ENCODE assay signal across 27 cellular contexts in genomic region chr7:139950881-139951525, GRCh38.
A peak's percentile ranks its signal among the peaks of the same experiment; 100 is the strongest.
DNase-seq lines count a peak whose midpoint lies in the region; ATAC-seq, FAIRE-seq and TF ChIP-seq lines count a peak whose summit lies in the region.
"Had no signal": no experiment of that assay in that cellular context is flagged by ENCODE, and none has a peak within 500 bp of the region (broad histone marks: within the 10 kb centered on the region; RNA-seq: fewer than 3 reads in every experiment).

No MANE protein-coding gene starts in this region.

- H3K79me2 ChIP-seq in mammary epithelial cell (ENCODE audit: insufficient read depth, low read length), result no peaks in the 10 kb centered on the region
- no peaks in the 10 kb centered on the region for H3K79me2 ChIP-seq in HepG2 (ENCODE audit: insufficient read depth, low read length)

- 91% methylated on average over 10 of the region's 10 CpGs for WGBS in mammary epithelial cell (ENCODE audit: low coverage, missing lambda C conversion rate)
- 15% methylated on average over 10 of the region's 10 CpGs for WGBS in HepG2 (ENCODE audit: low lambda C conversion rate)

- H3K4me3 ChIP-seq in mammary epithelial cell (replicated peaks in 1 of 3; ENCODE audit: insufficient read depth in 1 of 3, low read depth in 2 of 3, low read length in 3 of 3) (no peak overlapping the region), HepG2 (replicated peaks in 1 of 3; ENCODE audit: insufficient read depth in 1 of 3, low read depth in 2 of 3, low read length in 3 of 3) (no peak overlapping the region)
- H3K4me3 ChIP-seq: gastroesophageal sphincter, SJSA1, tibial artery had no signal

- dilution Hi-C loops in mammary epithelial cell (cut with HindIII; ENCODE audit: low sequenced_read_pairs), result no loop called here

- BruUV-seq in mammary epithelial cell (replicated peaks; lab: Mats Ljungman, UMichigan), result no TSS peak
- BruUV-seq in HepG2 (replicated peaks; lab: Mats Ljungman, UMichigan), result no TSS peak

- no peak overlapping the region for H3K9ac ChIP-seq in mammary epithelial cell (ENCODE audit: insufficient read depth, low read length)
- H3K9ac ChIP-seq in HepG2 (ENCODE audit: insufficient read depth, low read depth, low read length), result no peak overlapping the region

- H4K20me1 ChIP-seq in mammary epithelial cell (ENCODE audit: insufficient read depth, low read length) (no peaks in the 10 kb centered on the region), HepG2 (ENCODE audit: insufficient read depth, low read length) (0 out of 2 replicates have a peak, but pooled peaks cover 5% of the 10 kb centered on the region)

- no peak for TF ChIP-seq RAD21 in HepG2 (CRISPR knock-in tag; IDR thresholded peaks at IDR 0.05)

- intact Hi-C loops in mammary epithelial cell (cut with micrococcal nuclease) (no loop called here), HepG2 (cut with micrococcal nuclease; ENCODE audit: unreplicated experiment) (no loop called here)

- DNase-seq in T47D (ENCODE audit: low read depth in 1 of 2, low spot score in 1 of 2) (peak; percentile 10 to 46), mammary epithelial cell (no peak), RWPE1 (ENCODE audit: low spot score) (peak; percentile 3), HepG2 (ENCODE audit: low spot score) (peak; percentile 73), foreskin melanocyte (no peak), NCI-H1105 (lab: John Stamatoyannopoulos, UW) (no peak), kidney tubule cell (ENCODE audit: low spot score) (no peak)
- DNase-seq: activated B cell treated with CpG ODN at 0.5 μM for 24 hours; activated CD4-positive, alpha-beta T cell treated with anti-CD3 and anti-CD28 coated beads, Interleukin-2, amount 10 ng/mL, durations not matched to agents 7 days and 5 days; activated effector memory CD4-positive, alpha-beta T cell treated with anti-CD3 and anti-CD28 coated beads, Interleukin-2, amount 50 U/mL, for 16 hours; activated naive CD8-positive, alpha-beta T cell treated with anti-CD3 and anti-CD28 coated beads for 36 hours; anterior cingulate cortex; BE2C; DMS79 treated with DMSO at 0.1 percent for 48 hours; GDM1; hypothalamus; left colon; NCI-H2081; NCI-H2227 treated with DMSO at 0.1 percent for 48 hours; NCI-H69; stimulated activated CD4-positive, alpha-beta T cell treated with anti-CD3 and anti-CD28 coated beads, Interleukin-4, amount 100 ng/mL, for 1 hour; T1000; tibial artery had no signal

- TF ChIP-seq POLR2A in HepG2 (IDR thresholded peaks at IDR 0.05; ENCODE audit: insufficient read depth in 1 of 2, low read depth in 2 of 2, low read length in 2 of 2), result no peak

- H3K27ac ChIP-seq in mammary epithelial cell (ENCODE audit: insufficient read depth, low read depth, low read length), result no peak overlapping the region
- no peak overlapping the region for H3K27ac ChIP-seq in RWPE1
- no peak overlapping the region for H3K27ac ChIP-seq in HepG2 (ENCODE audit: extremely low read length, insufficient read depth, low read length)
- H3K27ac ChIP-seq: gastroesophageal sphincter, SJSA1, tibial artery had no signal

- TF ChIP-seq CTCF in mammary epithelial cell (conservative IDR thresholded peaks at IDR 0.05 in 1 of 2, IDR thresholded peaks at IDR 0.05 in 1 of 2; ENCODE audit: extremely low read depth in 1 of 2, insufficient read depth in 1 of 2, low read depth in 1 of 2, low read length in 2 of 2) (no peak), RWPE1 (conservative IDR thresholded peaks at IDR 0.05; ENCODE audit: low read depth) (no peak), HepG2 (CRISPR knock-in tag; IDR thresholded peaks at IDR 0.05) (no peak)

- H3K4me1 ChIP-seq in mammary epithelial cell (ENCODE audit: insufficient read depth, low read length) (no peaks in the 10 kb centered on the region), HepG2 (ENCODE audit: insufficient read depth, low read length) (peaks cover 23% of the 10 kb centered on the region)
- H3K4me1 ChIP-seq: gastroesophageal sphincter, SJSA1, tibial artery had no signal

- H3K9me3 ChIP-seq in mammary epithelial cell (replicated peaks; ENCODE audit: insufficient read depth, low read length) (no peaks in the 10 kb centered on the region), HepG2 (ENCODE audit: low read length) (no peaks in the 10 kb centered on the region)
- H3K9me3 ChIP-seq: BE2C had no signal

- in situ Hi-C loops in T47D (cut with HindIII; ENCODE audit: low pct_unique_long_range_greater_than_20kb, low sequenced_read_pairs), result no loop called here
- in situ Hi-C loops in mammary epithelial cell (cut with MboI; ENCODE audit: low sequenced_read_pairs in 2 of 2), result no loop called here
- in situ Hi-C loops in HepG2 (cut with HindIII; ENCODE audit: extremely low pct_ligation_motif_present, low pct_unique_long_range_greater_than_20kb), result no loop called here

- peak; percentile 4 for FAIRE-seq in HepG2 (lab: Jason Lieb, UNC)

- POLR2A ChIA-PET in RWPE1 (lab: Yijun Ruan, JAX; ENCODE audit: low non-redundant PET), result no interaction called here
- POLR2A ChIA-PET in HepG2 (lab: Yijun Ruan, JAX), result no interaction called here

- TF ChIP-seq EP300 in HepG2 (IDR thresholded peaks at IDR 0.05; ENCODE audit: low read depth in 2 of 2, low read length in 2 of 2) (peak in 1 of 2 experiments; percentile 59; a peak in 1 of 4 replicates), HepG2 (CRISPR knock-in tag; IDR thresholded peaks at IDR 0.05; ENCODE audit: borderline replicate concordance) (no peak)

- CTCF ChIA-PET in mammary epithelial cell (lab: Charles Lee; ENCODE audit: low non-redundant PET), result no interaction called here
- CTCF ChIA-PET in RWPE1 (lab: Yijun Ruan, JAX), result no interaction called here
- CTCF ChIA-PET in HepG2 (lab: Yijun Ruan, JAX; ENCODE audit: low intra/inter-chr PET ratio, low total read pairs), result no interaction called here

- H3K36me3 ChIP-seq in mammary epithelial cell (ENCODE audit: insufficient read depth, low read length) (no peaks in the 10 kb centered on the region), HepG2 (replicated peaks in 1 of 2; ENCODE audit: control insufficient read depth in 1 of 2, insufficient read depth in 2 of 2, low read length in 2 of 2) (no peaks in the 10 kb centered on the region)
- H3K36me3 ChIP-seq: BE2C, gastroesophageal sphincter, SJSA1, tibial artery had no signal

- ATAC-seq in HepG2 (peak; percentile 86), GM19351 (IDR thresholded peaks at IDR 0.05; ENCODE audit: unreplicated experiment) (no peak)
- ATAC-seq: gastroesophageal sphincter, left colon, sciatic nerve had no signal

- no peak overlapping the region for H3K4me2 ChIP-seq in mammary epithelial cell (ENCODE audit: insufficient read depth, low read depth, low read length)
- H3K4me2 ChIP-seq in HepG2 (ENCODE audit: low read depth, low read length), result no peak overlapping the region

- H2AFZ ChIP-seq in mammary epithelial cell (ENCODE audit: low read depth, low read length), result no peak overlapping the region
- H2AFZ ChIP-seq in HepG2 (ENCODE audit: low read length), result no peak overlapping the region

- no peaks in the 10 kb centered on the region for H3K27me3 ChIP-seq in mammary epithelial cell (ENCODE audit: insufficient read depth, low read length)
- peaks cover 0 to 7% of the 10 kb centered on the region in 2 experiments; a peak in 1 of 5 replicates for H3K27me3 ChIP-seq in HepG2 (ENCODE audit: control insufficient read depth in 1 of 2, insufficient read depth in 2 of 2, low read length in 2 of 2)
- H3K27me3 ChIP-seq: BE2C, gastroesophageal sphincter, SJSA1, tibial artery had no signal

TF ChIP-seq in HepG2, 621 proteins besides CTCF, POLR2A, EP300 and RAD21 (continues in another document):
- no peak for TF ChIP-seq ZBTB14 (CRISPR knock-in tag; IDR thresholded peaks at IDR 0.05)
- TF ChIP-seq HDAC1 (CRISPR knock-in tag; IDR thresholded peaks at IDR 0.05), result peak; percentile 62; the same call in 1 of the 2 replicates
- TF ChIP-seq PAXIP1 (CRISPR knock-in tag; conservative IDR thresholded peaks at IDR 0.05), result peak; percentile 59
- TF ChIP-seq FOXP1 (IDR thresholded peaks at IDR 0.05), result no peak
- peak; percentile 33; the same call in 1 of the 2 replicates for TF ChIP-seq FOXP1 (CRISPR knock-in tag; IDR thresholded peaks at IDR 0.05)
- TF ChIP-seq MED13 (CRISPR knock-in tag; IDR thresholded peaks at IDR 0.05), result no peak
- no peak for TF ChIP-seq CREB1 (IDR thresholded peaks at IDR 0.05)
- TF ChIP-seq CREB1 (CRISPR knock-in tag; IDR thresholded peaks at IDR 0.05), result peak; percentile 58; the same call in 1 of the 2 replicates
- TF ChIP-seq NCOA2 (CRISPR knock-in tag; IDR thresholded peaks at IDR 0.05), result peak; percentile 53; the same call in 1 of the 2 replicates
- 0 out of 2 replicates have a peak, but pooled peaks have one; percentile 21 for TF ChIP-seq IRF2 (CRISPR knock-in tag; IDR thresholded peaks at IDR 0.05)

Comparison
In these comparisons a context has a peak if more than half of its experiments do, and no peak if none do; other contexts are left out.
1. DNase-seq: peak in T47D (2 of 2), RWPE1 (single experiment) and HepG2 (single experiment); none in mammary epithelial cell (single experiment), foreskin melanocyte (single experiment), NCI-H1105 (single experiment) and kidney tubule cell (single experiment).